In the genomic region with DNA sequence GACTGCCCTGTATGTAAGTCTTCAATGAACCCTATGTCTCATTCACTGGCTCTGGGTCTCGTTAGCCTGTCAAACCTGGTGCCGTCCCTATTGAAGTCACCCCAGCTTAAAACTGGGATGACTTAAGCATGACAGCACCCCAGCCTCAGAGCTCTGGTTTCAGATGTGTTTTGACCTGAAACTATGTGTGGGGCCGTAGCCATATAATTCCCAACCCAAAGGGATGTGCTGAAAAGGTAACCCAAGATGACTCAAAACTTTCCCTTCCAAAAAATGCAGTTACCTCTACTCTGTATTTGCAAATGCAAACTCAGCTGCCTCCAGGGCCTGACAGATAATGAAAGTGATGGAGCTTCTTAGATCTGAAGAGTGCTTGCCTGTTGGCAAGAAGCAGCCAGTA, we compare ENCODE assay signal across 17 cellular contexts.
DNase-seq lines count a peak whose midpoint lies in the region; ATAC-seq and TF ChIP-seq lines count a peak whose summit lies in the region.
"Had no signal": no experiment of that assay in that cellular context is flagged by ENCODE, and none has a peak within 500 bp of the region (broad histone marks: within the 10 kb centered on the region; RNA-seq: fewer than 3 reads in every experiment).

No MANE protein-coding gene starts in this region.

- TF ChIP-seq CTCF in GM10248 (IDR thresholded peaks at IDR 0.05; ENCODE audit: control extremely low read depth, extremely low read depth, low read depth, missing control alignments) (no peak), Peyer's patch (IDR thresholded peaks at IDR 0.05) (no peak)

- POLR2A ChIA-PET in GM10248 (lab: Yijun Ruan, JAX) = no interaction called here

- no peak overlapping the region for H3K27ac ChIP-seq in Peyer's patch
- H3K27ac ChIP-seq: esophagus muscularis mucosa, heart right ventricle had no signal

- no peaks in the 10 kb centered on the region for H3K9me3 ChIP-seq in Peyer's patch
- H3K9me3 ChIP-seq: esophagus muscularis mucosa, heart right ventricle had no signal

- no peaks in the 10 kb centered on the region for H3K4me1 ChIP-seq in Peyer's patch
- H3K4me1 ChIP-seq: esophagus muscularis mucosa, heart right ventricle had no signal

- no peak for TF ChIP-seq POLR2A in Peyer's patch (IDR thresholded peaks at IDR 0.05)

- H3K4me3 ChIP-seq in Peyer's patch = no peak overlapping the region
- H3K4me3 ChIP-seq: esophagus muscularis mucosa, heart right ventricle, mucosa of descending colon had no signal

- DNase-seq in GM10248 (ENCODE audit: extremely low spot score) (peak; percentile 31), kidney tubule cell (ENCODE audit: low spot score) (no peak), Peyer's patch (no peak)
- DNase-seq in activated CD8-positive, alpha-beta memory T cell treated with anti-CD3 and anti-CD28 coated beads, Interleukin-2, amount 50 U/mL, for 4 hours = no peak
- DNase-seq: activated CD8-positive, alpha-beta memory T cell treated with anti-CD3 and anti-CD28 coated beads, Interleukin-2, amount 50 U/mL, for 48 hours; activated naive CD4-positive, alpha-beta T cell treated with anti-CD3 and anti-CD28 coated beads for 36 hours; heart right ventricle; mucosa of descending colon; NCI-H2081; NCI-H748 treated with DMSO at 0.1 percent for 48 hours; stimulated activated naive CD4-positive, alpha-beta T cell treated with Interleukin-2 at 50 U/mL for 16 hours had no signal

- H3K27me3 ChIP-seq in Peyer's patch = no peaks in the 10 kb centered on the region
- H3K27me3 ChIP-seq: esophagus muscularis mucosa had no signal

- CTCF ChIA-PET in GM10248 (lab: Yijun Ruan, JAX) = interaction anchor here (0.8 to 2.4 kb wide), 3 partner anchors 10 to 546 kb away, joined by 3 to 14 read pairs (median 5); no protein-coding TSS in a partner anchor

- peak; percentile 63 for ATAC-seq in GM18870 (IDR thresholded peaks at IDR 0.05; ENCODE audit: unreplicated experiment)
- peak; percentile 51 for ATAC-seq in GM21786 (IDR thresholded peaks at IDR 0.05; ENCODE audit: unreplicated experiment)
- peak; percentile 72 for ATAC-seq in HG03342 (IDR thresholded peaks at IDR 0.05; ENCODE audit: unreplicated experiment)
- ATAC-seq in GM21447 (IDR thresholded peaks at IDR 0.05; ENCODE audit: unreplicated experiment) = no peak
- ATAC-seq: activated CD4-positive, CD25-positive, alpha-beta regulatory T cell treated with anti-CD3 and anti-CD28 coated beads, Interleukin-2, amount 50 U/mL, for 24 hours; heart right ventricle; mucosa of descending colon had no signal

- no peaks in the 10 kb centered on the region for H3K36me3 ChIP-seq in Peyer's patch
- H3K36me3 ChIP-seq: esophagus muscularis mucosa, heart right ventricle had no signal
